In genomic region chr12:108814462-108815211, GRCh38 we compare ENCODE assay signal across 1 cellular context.
TF ChIP-seq lines count a peak whose summit lies in the region.

No MANE protein-coding gene starts in this region.

TF ChIP-seq in H1, 55 proteins besides CTCF, POLR2A, EP300 and RAD21:
- TF ChIP-seq KDM4A (IDR thresholded peaks at IDR 0.05; ENCODE audit: low read depth, low read length, severe bottlenecking): no peak
- no peak for TF ChIP-seq EZH2 (IDR thresholded peaks at IDR 0.05; ENCODE audit: low read depth, low read length, severe bottlenecking)
- TF ChIP-seq CTBP2 (IDR thresholded peaks at IDR 0.05; ENCODE audit: borderline replicate concordance, insufficient read depth, insufficient read length, low read length): no peak
- TF ChIP-seq MAFK (IDR thresholded peaks at IDR 0.05; ENCODE audit: low read depth, low read length): no peak
- TF ChIP-seq TEAD4 (IDR thresholded peaks at IDR 0.05; ENCODE audit: low read depth, low read length): no peak
- TF ChIP-seq TCF12 (IDR thresholded peaks at IDR 0.05; ENCODE audit: low read depth, low read length): no peak
- no peak for TF ChIP-seq ASH2L (IDR thresholded peaks at IDR 0.05; ENCODE audit: low read length)
- no peak for TF ChIP-seq GABPA (IDR thresholded peaks at IDR 0.05; ENCODE audit: borderline replicate concordance, insufficient read depth, low read length)
- TF ChIP-seq MAX (IDR thresholded peaks at IDR 0.05): no peak
- TF ChIP-seq TAF7 (optimal IDR thresholded peaks at IDR 0.05; ENCODE audit: borderline replicate concordance, low read depth, low read length): no peak
- no peak for TF ChIP-seq BCL11A (IDR thresholded peaks at IDR 0.05; ENCODE audit: low read depth in 2 of 2, low read length in 2 of 2)
- TF ChIP-seq SIRT6 (IDR thresholded peaks at IDR 0.05; ENCODE audit: low read length): no peak
- no peak for TF ChIP-seq SIX5 (IDR thresholded peaks at IDR 0.05; ENCODE audit: low read depth, low read length)
- TF ChIP-seq TAF1 (IDR thresholded peaks at IDR 0.05; ENCODE audit: low read depth, low read length): no peak
- no peak for TF ChIP-seq EGR1 (IDR thresholded peaks at IDR 0.05; ENCODE audit: borderline replicate concordance, low read depth, low read length)
